29 cellular contexts compared by ENCODE assay signal in genomic region chr5:162929104-162929503, GRCh38.
"Had no signal": no experiment of that assay in that cellular context is flagged by ENCODE, and none has a peak within 500 bp of the region (broad histone marks: within the 10 kb centered on the region; RNA-seq: fewer than 3 reads in every experiment).

No MANE protein-coding gene starts in this region.

- DNase-seq: stimulated activated CD4-positive, alpha-beta T cell treated with anti-CD3 and anti-CD28 coated beads, Interleukin-2, amount 100 ng/mL, for 48 hours; stimulated activated CD4-positive, alpha-beta T cell treated with anti-CD3 and anti-CD28 coated beads, Interleukin-4, amount 100 ng/mL, for 1 hour; stimulated activated CD4-positive, alpha-beta T cell treated with anti-CD3 and anti-CD28 coated beads, Interleukin-4, amount 100 ng/mL, for 24 hours; stimulated activated CD4-positive, alpha-beta T cell treated with anti-CD3 and anti-CD28 coated beads, Interleukin-4, amount 100 ng/mL, for 4 hours; stimulated activated CD8-positive, alpha-beta memory T cell treated with anti-CD3 and anti-CD28 coated beads, Interleukin-4, amount 100 ng/mL, for 48 hours; stimulated activated naive B cell treated with anti-CD40 and anti-IgM and Interleukin-4, amounts not matched to agents 10 μg/mL and 1 μg/mL and 100 μg/mL, for 72 hours; stimulated activated naive CD4-positive, alpha-beta T cell; stimulated activated naive CD4-positive, alpha-beta T cell treated with Interleukin-2 at 50 U/mL for 16 hours; stimulated activated naive CD8-positive, alpha-beta T cell treated with anti-CD3 and anti-CD28 coated beads, Interleukin-15, amount 100 ng/mL, for 72 hours; stimulated activated naive CD8-positive, alpha-beta T cell treated with anti-CD3 and anti-CD28 coated beads, Interleukin-15, Interleukin-2, amounts not matched to agents 100 U/mL and 50 U/mL, for 24 hours; stomach; substantia nigra; testis; thyroid gland; tibial artery; transverse colon; trophoblast cell; upper lobe of left lung; upper lobe of right lung; uterus had no signal

- H3K9me3 Mint-ChIP-seq: type B pancreatic cell had no signal

- H3K4me1 ChIP-seq: stomach, suprapubic skin, testis, thyroid gland, tibial artery, tibial nerve, transverse colon, upper lobe of left lung, upper lobe of right lung, uterus, vagina had no signal

- H3K9me3 ChIP-seq: testis, thyroid gland, tibial artery, upper lobe of left lung, upper lobe of right lung, uterus, vagina had no signal

- FAIRE-seq: urothelium cell line had no signal

- H3K27me3 Mint-ChIP-seq: stimulated activated memory B cell treated with anti-CD40 and anti-IgM and Interleukin-4, amounts not matched to agents 10 μg/mL and 1 μg/mL and 100 μg/mL, for 72 hours; stimulated activated naive B cell treated with anti-CD40 and anti-IgM and Interleukin-4, amounts not matched to agents 10 μg/mL and 1 μg/mL and 100 μg/mL, for 72 hours; stimulated activated naive CD8-positive, alpha-beta T cell treated with anti-CD3 and anti-CD28 coated beads, Interleukin-15, amount 100 ng/mL, for 72 hours; stimulated activated naive CD8-positive, alpha-beta T cell treated with anti-CD3 and anti-CD28 coated beads, Interleukin-15, Interleukin-2, amounts not matched to agents 100 ng/mL and 50 ng/mL, for 24 hours; type B pancreatic cell had no signal

- H3K4me3 Mint-ChIP-seq: stimulated activated effector memory CD8-positive, alpha-beta T cell treated with anti-CD3 and anti-CD28 coated beads, Interleukin-12 subunit alpha, Interleukin-12 subunit beta, amount 100 ng/mL, for 72 hours; stimulated activated memory B cell treated with anti-CD40 and anti-IgM and Interleukin-4, amounts not matched to agents 10 μg/mL and 1 μg/mL and 100 μg/mL, for 72 hours; stimulated activated naive B cell treated with anti-CD40 and anti-IgM and Interleukin-4, amounts not matched to agents 10 μg/mL and 1 μg/mL and 100 μg/mL, for 72 hours; stimulated activated naive CD8-positive, alpha-beta T cell treated with anti-CD3 and anti-CD28 coated beads, Interleukin-15, amount 100 ng/mL, for 72 hours; stimulated activated naive CD8-positive, alpha-beta T cell treated with anti-CD3 and anti-CD28 coated beads, Interleukin-15, Interleukin-2, amounts not matched to agents 100 ng/mL and 50 ng/mL, for 24 hours; type B pancreatic cell had no signal

- H3K4me1 Mint-ChIP-seq: stimulated activated effector memory CD8-positive, alpha-beta T cell treated with anti-CD3 and anti-CD28 coated beads, Interleukin-12 subunit alpha, Interleukin-12 subunit beta, amount 100 ng/mL, for 72 hours; stimulated activated memory B cell treated with anti-CD40 and anti-IgM and Interleukin-4, amounts not matched to agents 10 μg/mL and 1 μg/mL and 100 μg/mL, for 72 hours; stimulated activated naive B cell treated with anti-CD40 and anti-IgM and Interleukin-4, amounts not matched to agents 10 μg/mL and 1 μg/mL and 100 μg/mL, for 72 hours; stimulated activated naive CD8-positive, alpha-beta T cell treated with anti-CD3 and anti-CD28 coated beads, Interleukin-15, amount 100 ng/mL, for 72 hours had no signal

- ATAC-seq: stimulated activated effector memory CD8-positive, alpha-beta T cell treated with anti-CD3 and anti-CD28 coated beads, Interleukin-12 subunit alpha, Interleukin-12 subunit beta, amount 100 ng/mL, for 72 hours; stimulated activated memory B cell treated with anti-CD40 and anti-IgM and Interleukin-4, amounts not matched to agents 10 μg/mL and 1 μg/mL and 100 μg/mL, for 72 hours; stimulated activated naive CD8-positive, alpha-beta T cell treated with anti-CD3 and anti-CD28 coated beads, Interleukin-15, amount 100 ng/mL, for 72 hours; stimulated activated naive CD8-positive, alpha-beta T cell treated with anti-CD3 and anti-CD28 coated beads, Interleukin-15, Interleukin-2, amounts not matched to agents 100 U/mL and 50 U/mL, for 24 hours; upper lobe of right lung had no signal

- H3K27ac Mint-ChIP-seq: stimulated activated effector memory CD8-positive, alpha-beta T cell treated with anti-CD3 and anti-CD28 coated beads, Interleukin-12 subunit alpha, Interleukin-12 subunit beta, amount 100 ng/mL, for 72 hours; stimulated activated memory B cell treated with anti-CD40 and anti-IgM and Interleukin-4, amounts not matched to agents 10 μg/mL and 1 μg/mL and 100 μg/mL, for 72 hours; stimulated activated naive B cell treated with anti-CD40 and anti-IgM and Interleukin-4, amounts not matched to agents 10 μg/mL and 1 μg/mL and 100 μg/mL, for 72 hours; stimulated activated naive CD8-positive, alpha-beta T cell treated with anti-CD3 and anti-CD28 coated beads, Interleukin-15, amount 100 ng/mL, for 72 hours; stimulated activated naive CD8-positive, alpha-beta T cell treated with anti-CD3 and anti-CD28 coated beads, Interleukin-15, Interleukin-2, amounts not matched to agents 100 ng/mL and 50 ng/mL, for 24 hours; type B pancreatic cell had no signal

- H3K36me3 Mint-ChIP-seq: stimulated activated effector memory CD8-positive, alpha-beta T cell treated with anti-CD3 and anti-CD28 coated beads, Interleukin-12 subunit alpha, Interleukin-12 subunit beta, amount 100 ng/mL, for 72 hours; stimulated activated memory B cell treated with anti-CD40 and anti-IgM and Interleukin-4, amounts not matched to agents 10 μg/mL and 1 μg/mL and 100 μg/mL, for 72 hours; stimulated activated naive B cell treated with anti-CD40 and anti-IgM and Interleukin-4, amounts not matched to agents 10 μg/mL and 1 μg/mL and 100 μg/mL, for 72 hours; type B pancreatic cell had no signal

- H3K4me3 ChIP-seq: stomach, suprapubic skin, testis, thoracic aorta, thyroid gland, tibial artery, tibial nerve, transverse colon, upper lobe of left lung, upper lobe of right lung, uterus, vagina had no signal

- H3K27ac ChIP-seq: stomach, suprapubic skin, testis, thoracic aorta, thyroid gland, tibial artery, tibial nerve, transverse colon, upper lobe of left lung, upper lobe of right lung, uterus, vagina had no signal

- H3K36me3 ChIP-seq: stomach, suprapubic skin, thoracic aorta, thyroid gland, tibial artery, tibial nerve, transverse colon, upper lobe of left lung, upper lobe of right lung, uterus, vagina had no signal

- H3K27me3 ChIP-seq: stomach, suprapubic skin, testis, thyroid gland, tibial artery, tibial nerve, transverse colon, upper lobe of left lung, upper lobe of right lung, uterus, vagina had no signal
